Comparison of ENCODE assay signal across 26 cellular contexts in genomic region chr20:43255877-43256276, GRCh38.
"Had no signal": no experiment of that assay in that cellular context is flagged by ENCODE, and none has a peak within 500 bp of the region (broad histone marks: within the 10 kb centered on the region; RNA-seq: fewer than 3 reads in every experiment).

No MANE protein-coding gene starts in this region.

- ATAC-seq: effector memory CD8-positive, alpha-beta T cell; esophagus mucosa; gastrocnemius medialis; heart right ventricle; left cardiac atrium; left lung; left ventricle myocardium superior; lower lobe of right lung; mucosa of descending colon had no signal

- DNase-seq: colonic mucosa; cortex of kidney; effector CD8-positive, alpha-beta T cell; effector memory CD8-positive, alpha-beta T cell; endodermal cell; erythroblast; esophagus squamous epithelium; foreskin fibroblast; foreskin melanocyte; gastrocnemius medialis; glutamatergic neuron; head of caudate nucleus; heart right ventricle; hippocampal formation; left cardiac atrium; left lung; left ventricle myocardium superior; lower lobe of right lung; mesenchymal stem cell; mucosa of descending colon; naive B cell had no signal

- H3K4me1 ChIP-seq: colonic mucosa, esophagus squamous epithelium, gastrocnemius medialis, heart right ventricle, left lung, lower lobe of right lung had no signal

- H3K36me3 ChIP-seq: colonic mucosa, esophagus squamous epithelium, gastrocnemius medialis, heart right ventricle, left lung, lower lobe of right lung had no signal

- H3K4me3 ChIP-seq: colonic mucosa, esophagus squamous epithelium, gastrocnemius medialis, heart right ventricle, left lung, lower lobe of right lung, mucosa of descending colon had no signal

- FAIRE-seq: endometrium, islet of Langerhans, keratinocyte had no signal

- H3K27me3 ChIP-seq: colonic mucosa, esophagus squamous epithelium, gastrocnemius medialis, left lung had no signal

- H3K27ac ChIP-seq: colonic mucosa, epithelial cell of prostate, esophagus squamous epithelium, gastrocnemius medialis, heart right ventricle, left lung, lower lobe of right lung had no signal

- H3K9me3 ChIP-seq: colonic mucosa, esophagus squamous epithelium, gastrocnemius medialis, heart right ventricle, left lung, lower lobe of right lung, mucosa of descending colon had no signal
